In the genomic region with DNA sequence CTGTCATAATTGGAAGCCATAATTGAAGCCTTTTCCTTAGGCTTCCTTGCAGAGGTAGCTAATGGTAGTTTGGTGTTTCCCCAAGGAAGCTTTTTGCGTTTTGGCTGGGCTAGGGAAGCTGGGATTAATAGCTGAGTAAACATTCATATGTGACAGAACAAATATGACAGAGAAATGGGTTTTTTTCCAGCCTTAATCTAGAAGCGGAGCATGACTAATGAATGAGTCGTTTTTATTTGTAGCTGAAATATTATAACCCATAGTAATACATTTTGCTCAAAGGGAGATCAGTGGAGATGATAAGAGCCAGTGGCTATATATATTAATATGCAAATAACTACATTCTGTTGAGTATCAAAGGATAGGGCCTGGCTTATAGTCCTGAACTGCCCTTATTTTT, we compare ENCODE assay signal across 20 cellular contexts. TPM values are rescaled to one million over a fixed set of nuclear protein-coding genes. Genes with fewer than 3 reads are reported as not detected.
DNase-seq lines count a peak whose midpoint lies in the region; ATAC-seq, FAIRE-seq and TF ChIP-seq lines count a peak whose summit lies in the region.
"Had no signal": no experiment of that assay in that cellular context is flagged by ENCODE, and none has a peak within 500 bp of the region (broad histone marks: within the 10 kb centered on the region; RNA-seq: fewer than 3 reads in every experiment).

No MANE protein-coding gene starts in this region.

- dilution Hi-C loops in endothelial cell of umbilical vein (cut with MboI; ENCODE audit: extremely low pct_ligation_motif_present, low sequenced_read_pairs), result no loop called here

- H3K9ac ChIP-seq in endothelial cell of umbilical vein (replicated peaks; ENCODE audit: extremely low read depth, insufficient read depth, low read length), result peak overlapping the region; percentile 34
- no peak overlapping the region for H3K9ac ChIP-seq in mesenchymal stem cell (ENCODE audit: low read length)

- H2BK15ac ChIP-seq in mesenchymal stem cell (ENCODE audit: low read depth, poor library complexity, severe bottlenecking), result no peak overlapping the region

- H2BK12ac ChIP-seq in mesenchymal stem cell (ENCODE audit: low read length in 2 of 2), result no peak overlapping the region

- FAIRE-seq in endothelial cell of umbilical vein (lab: Jason Lieb, UNC), result peak; percentile 83
- FAIRE-seq: H1, TTC549 had no signal

- no peak for TF ChIP-seq EP300 in gastroesophageal sphincter (IDR thresholded peaks at IDR 0.05)

- H3K79me2 ChIP-seq in endothelial cell of umbilical vein (ENCODE audit: control insufficient read depth, insufficient read depth, low read length), result peaks cover 4% of the 10 kb centered on the region

- no peak overlapping the region for H4K91ac ChIP-seq in mesenchymal stem cell (ENCODE audit: low read length)

- H3K4me1 ChIP-seq in endothelial cell of umbilical vein (ENCODE audit: control insufficient read depth, extremely low read depth, insufficient read depth, low read length), result peaks cover 40% of the 10 kb centered on the region
- peaks cover 3% of the 10 kb centered on the region for H3K4me1 ChIP-seq in mesenchymal stem cell (ENCODE audit: control insufficient read depth, insufficient read depth, low read depth, low read length)
- peaks cover 0 to 20% (median 4%) of the 10 kb centered on the region in 3 donors for H3K4me1 ChIP-seq in gastroesophageal sphincter

- no peak overlapping the region for H3K4ac ChIP-seq in mesenchymal stem cell (ENCODE audit: low read depth in 1 of 2, low read length in 2 of 2)

- H3K27ac ChIP-seq in endothelial cell of umbilical vein (ENCODE audit: insufficient read depth, low read depth, low read length) (peak overlapping the region; percentile 61), mesenchymal stem cell (ENCODE audit: low read length, poor library complexity, severe bottlenecking) (peak overlapping the region; percentile 46), gastroesophageal sphincter (no peak overlapping the region)
- H3K27ac ChIP-seq: heart left ventricle, neutrophil, sigmoid colon had no signal

- H2AFZ ChIP-seq in endothelial cell of umbilical vein (ENCODE audit: low read depth, low read length), result no peak overlapping the region
- H2AFZ ChIP-seq in mesenchymal stem cell (ENCODE audit: low read depth, low read length), result no peak overlapping the region

- TF ChIP-seq POLR2A in endothelial cell of umbilical vein (IDR thresholded peaks at IDR 0.05; ENCODE audit: low read depth, low read length), result no peak
- TF ChIP-seq POLR2A in gastroesophageal sphincter (IDR thresholded peaks at IDR 0.05), result no peak

- no peaks in the 10 kb centered on the region for H3K27me3 ChIP-seq in endothelial cell of umbilical vein (ENCODE audit: control insufficient read depth in 2 of 2, insufficient read depth in 2 of 2, low read length in 2 of 2)
- no peaks in the 10 kb centered on the region for H3K27me3 ChIP-seq in mesenchymal stem cell (ENCODE audit: control insufficient read depth in 1 of 2, insufficient read depth in 1 of 2, low read length in 2 of 2)
- H3K27me3 ChIP-seq in gastroesophageal sphincter, result no peaks in the 10 kb centered on the region
- H3K27me3 ChIP-seq: heart left ventricle, neutrophil, sigmoid colon had no signal

- no peak overlapping the region for H3K14ac ChIP-seq in mesenchymal stem cell (ENCODE audit: low read length in 2 of 2)

- no peak overlapping the region for H3K23ac ChIP-seq in mesenchymal stem cell (ENCODE audit: low read length in 2 of 2)

- 82% methylated on average over 1 of the region's 3 CpGs for WGBS in mesenchymal stem cell
- 29 to 47% methylated on average over 3 of the region's 3 CpGs for WGBS in gastroesophageal sphincter (ENCODE audit: low coverage in 1 of 2), 2 donors

- H3K79me1 ChIP-seq in mesenchymal stem cell (replicated peaks; ENCODE audit: low read length, poor library complexity, severe bottlenecking), result peaks cover 16% of the 10 kb centered on the region

- H4K8ac ChIP-seq in mesenchymal stem cell (ENCODE audit: low read length), result no peak overlapping the region

- H4K20me1 ChIP-seq in endothelial cell of umbilical vein (replicated peaks; ENCODE audit: control insufficient read depth, extremely low read depth, insufficient read depth, low read length), result no peaks in the 10 kb centered on the region

- H3K36me3 ChIP-seq in endothelial cell of umbilical vein (ENCODE audit: control insufficient read depth in 2 of 2, extremely low read depth in 1 of 2, insufficient read depth in 2 of 2, low read length in 2 of 2), result peaks cover 15 to 20% of the 10 kb centered on the region in 2 experiments
- peaks cover 20 to 80% of the 10 kb centered on the region in 2 experiments for H3K36me3 ChIP-seq in mesenchymal stem cell (ENCODE audit: control insufficient read depth in 1 of 2, insufficient read depth in 2 of 2, low read depth in 1 of 2, low read length in 2 of 2)
- peaks cover 19 to 86% of the 10 kb centered on the region in 2 donors for H3K36me3 ChIP-seq in gastroesophageal sphincter

- POLR2A ChIA-PET in endothelial cell of umbilical vein (lab: Charles Lee), result no interaction called here

- H3K4me3 ChIP-seq in endothelial cell of umbilical vein (replicated peaks in 1 of 3; ENCODE audit: insufficient read depth in 1 of 3, low read depth in 1 of 3, low read length in 3 of 3) (no peak overlapping the region), mesenchymal stem cell (ENCODE audit: insufficient read depth in 1 of 2, low read depth in 1 of 2, low read length in 2 of 2) (no peak overlapping the region), gastroesophageal sphincter (no peak overlapping the region)
- H3K4me3 ChIP-seq: heart left ventricle, sigmoid colon had no signal

- BruUV-seq in endothelial cell of umbilical vein (replicated peaks; lab: Mats Ljungman, UMichigan), result no TSS peak

- TF ChIP-seq CTCF in endothelial cell of umbilical vein (IDR thresholded peaks at IDR 0.05; ENCODE audit: extremely low read depth in 1 of 2, insufficient read depth in 1 of 2, low read depth in 1 of 2, low read length in 2 of 2) (no peak), gastroesophageal sphincter (IDR thresholded peaks at IDR 0.05) (no peak)

- no peak overlapping the region for H2AK5ac ChIP-seq in mesenchymal stem cell (ENCODE audit: low read length, severe bottlenecking)

- intact Hi-C loops in endothelial cell of umbilical vein (cut with micrococcal nuclease), result no loop called here

- ATAC-seq in gastroesophageal sphincter, result no peak
- ATAC-seq: heart left ventricle had no signal

- H3K9me1 ChIP-seq in endothelial cell of umbilical vein (replicated peaks; ENCODE audit: control insufficient read depth, extremely low read depth, insufficient read depth, low read length), result no peaks in the 10 kb centered on the region

- H3K9me3 ChIP-seq in endothelial cell of umbilical vein (replicated peaks; ENCODE audit: control insufficient read depth, insufficient read depth, low read length), result no peaks in the 10 kb centered on the region
- peaks cover 18% of the 10 kb centered on the region for H3K9me3 ChIP-seq in mesenchymal stem cell (ENCODE audit: control insufficient read depth, low read length)
- H3K9me3 ChIP-seq in gastroesophageal sphincter, result peaks cover 0 to 4% (median 0%) of the 10 kb centered on the region in 3 donors
- H3K9me3 ChIP-seq: neutrophil had no signal

- CTCF ChIA-PET in endothelial cell of umbilical vein (lab: Charles Lee), result interaction anchor here (0.8 to 2.5 kb wide), 5 partner anchors 11 to 58 kb away, joined by 3 to 12 read pairs (median 4); no protein-coding TSS in a partner anchor

- H3K4me2 ChIP-seq in endothelial cell of umbilical vein (ENCODE audit: insufficient read depth, low read length) (peak overlapping the region; percentile 40), mesenchymal stem cell (ENCODE audit: low read length, poor library complexity, severe bottlenecking) (no peak overlapping the region)

- no peak overlapping the region for H2BK120ac ChIP-seq in mesenchymal stem cell (ENCODE audit: low read depth, low read length)

- H2BK5ac ChIP-seq in mesenchymal stem cell (ENCODE audit: low read depth, low read length, poor library complexity, severe bottlenecking), result no peak overlapping the region

- DNase-seq in EL (peak; percentile 71), NCI-H226 (peak; percentile 22), endothelial cell of umbilical vein (ENCODE audit: low read depth, low spot score) (peak; percentile 69), mesenchymal stem cell (no peak), NCI-H1105 treated with DMSO at 0.1 percent for 48 hours (lab: John Stamatoyannopoulos, UW) (no peak), Ammon's horn (ENCODE audit: low spot score) (no peak)
- DNase-seq in activated CD4-positive, alpha-beta T cell treated with anti-CD3 and anti-CD28 coated beads, Interleukin-2, amount 50 U/mL, for 1 hour, result no peak
- DNase-seq: activated CD4-positive, alpha-beta memory T cell treated with anti-CD3 and anti-CD28 coated beads, Interleukin-2, amount 10 ng/mL, durations not matched to agents 7 days and 5 days; activated T-cell treated with anti-CD3 and anti-CD28 coated beads, Interleukin-2, amount 50 U/mL, for 48 hours; endodermal cell; heart left ventricle; midbrain; NCI-H187; NCI-H510A treated with DMSO at 0.1 percent for 48 hours; sigmoid colon; stimulated activated CD4-positive, alpha-beta T cell treated with anti-CD3 and anti-CD28 coated beads, Interleukin-4, amount 100 ng/mL, for 1 hour had no signal

- no peak overlapping the region for H3K18ac ChIP-seq in mesenchymal stem cell (ENCODE audit: low read depth in 1 of 2, low read length in 2 of 2)

RNA-seq across cellular contexts. Expression of gene HMGXB3, which starts 17.1 kb away (rescaled TPM):
- total RNA-seq in endothelial cell of umbilical vein (43.0 and 52.6 TPM in 2 replicates), gastroesophageal sphincter (10 to 100 TPM; 21.8 to 30.2 (median 24.2) TPM)
- polyA plus RNA-seq in endothelial cell of umbilical vein, result 34.8 and 38.3 TPM in 2 replicates
- polyA plus RNA-seq in endothelial cell of umbilical vein (2011; cell fraction: cytosol; rRNA removed), result 21.7 and 24.9 TPM in 2 replicates
- 114 TPM in 2 replicates for polyA plus RNA-seq in endothelial cell of umbilical vein (2011; cell fraction: nucleus; rRNA removed)
- 22.4 and 28.7 TPM in 2 replicates for polyA plus RNA-seq in endothelial cell of umbilical vein (2012)
- 62.7 and 70.4 TPM in 2 replicates for polyA minus RNA-seq in endothelial cell of umbilical vein
- polyA minus RNA-seq in endothelial cell of umbilical vein (2011; cell fraction: cytosol; rRNA and poly(A)+ RNA removed), result 30.9 TPM
- 52.1 and 57.0 TPM in 2 replicates for polyA minus RNA-seq in endothelial cell of umbilical vein (2011; cell fraction: nucleus; rRNA and poly(A)+ RNA removed)
- 21.5 TPM for polyA plus RNA-seq in mesenchymal stem cell (2013, experiment 1 of 2)
- 20.1 TPM for polyA plus RNA-seq in mesenchymal stem cell (2013, experiment 2 of 2)

RNA-seq across cellular contexts. Expression of gene TIGD6, which starts 17.2 kb away (rescaled TPM):
- total RNA-seq in endothelial cell of umbilical vein (3.6 and 4.1 TPM in 2 replicates), gastroesophageal sphincter (1 to 10 TPM; 2.4 to 5.1 (median 3.8) TPM)
- polyA plus RNA-seq in endothelial cell of umbilical vein, result 5.0 and 5.4 TPM in 2 replicates
- polyA plus RNA-seq in endothelial cell of umbilical vein (2011; cell fraction: cytosol; rRNA removed), result 2.9 and 3.7 TPM in 2 replicates
- 4.4 and 5.5 TPM in 2 replicates for polyA plus RNA-seq in endothelial cell of umbilical vein (2011; cell fraction: nucleus; rRNA removed)
- 2.7 and 3.9 TPM in 2 replicates for polyA plus RNA-seq in endothelial cell of umbilical vein (2012)
- polyA minus RNA-seq in endothelial cell of umbilical vein, result 13.5 and 17.0 TPM in 2 replicates
- polyA minus RNA-seq in endothelial cell of umbilical vein (2011; cell fraction: cytosol; rRNA and poly(A)+ RNA removed), result 2.9 TPM
- polyA minus RNA-seq in endothelial cell of umbilical vein (2011; cell fraction: nucleus; rRNA and poly(A)+ RNA removed), result 7.1 and 15.4 TPM in 2 replicates
- polyA plus RNA-seq in mesenchymal stem cell (2013, experiment 1 of 2), result 6.8 TPM
- 7.4 TPM for polyA plus RNA-seq in mesenchymal stem cell (2013, experiment 2 of 2)

RNA-seq across cellular contexts. Expression of gene SLC26A2, which starts 57.0 kb away (rescaled TPM):
- total RNA-seq in endothelial cell of umbilical vein (16.5 and 16.8 TPM in 2 replicates), gastroesophageal sphincter (10 to 100 TPM in 1 of 4 donors, 1 to 10 TPM in 3; 7.9 to 14.5 (median 8.6) TPM)
- 5.0 and 5.9 TPM in 2 replicates for polyA plus RNA-seq in endothelial cell of umbilical vein
- 4.1 and 4.3 TPM in 2 replicates for polyA plus RNA-seq in endothelial cell of umbilical vein (2011; cell fraction: cytosol; rRNA removed)
- polyA plus RNA-seq in endothelial cell of umbilical vein (2011; cell fraction: nucleus; rRNA removed), result 4.0 and 4.5 TPM in 2 replicates
- 9.5 and 14.9 TPM in 2 replicates for polyA plus RNA-seq in endothelial cell of umbilical vein (2012)
- 54.2 and 54.7 TPM in 2 replicates for polyA minus RNA-seq in endothelial cell of umbilical vein
- polyA minus RNA-seq in endothelial cell of umbilical vein (2011; cell fraction: cytosol; rRNA and poly(A)+ RNA removed), result 4.4 TPM
- polyA minus RNA-seq in endothelial cell of umbilical vein (2011; cell fraction: nucleus; rRNA and poly(A)+ RNA removed), result 6.5 and 18.6 TPM in 2 replicates
- polyA plus RNA-seq in mesenchymal stem cell (2013, experiment 1 of 2), result 11.6 TPM
- 11.9 TPM for polyA plus RNA-seq in mesenchymal stem cell (2013, experiment 2 of 2)

Comparison
In these comparisons a context has a peak if more than half of its experiments do, and no peak if none do; other contexts are left out.
1. DNase-seq: peak in EL (single experiment), NCI-H226 (single experiment) and endothelial cell of umbilical vein (single experiment); none in mesenchymal stem cell (single experiment), NCI-H1105 treated with DMSO at 0.1 percent for 48 hours (single experiment), Ammon's horn (single experiment) and activated CD4-positive, alpha-beta T cell treated with anti-CD3 and anti-CD28 coated beads, Interleukin-2, amount 50 U/mL, for 1 hour (single experiment).
2. H3K27ac ChIP-seq: peak in endothelial cell of umbilical vein (single experiment) and mesenchymal stem cell (single experiment); none in gastroesophageal sphincter (0 of 4).